ENCODE assay signal across 1 cellular context in the genomic region with DNA sequence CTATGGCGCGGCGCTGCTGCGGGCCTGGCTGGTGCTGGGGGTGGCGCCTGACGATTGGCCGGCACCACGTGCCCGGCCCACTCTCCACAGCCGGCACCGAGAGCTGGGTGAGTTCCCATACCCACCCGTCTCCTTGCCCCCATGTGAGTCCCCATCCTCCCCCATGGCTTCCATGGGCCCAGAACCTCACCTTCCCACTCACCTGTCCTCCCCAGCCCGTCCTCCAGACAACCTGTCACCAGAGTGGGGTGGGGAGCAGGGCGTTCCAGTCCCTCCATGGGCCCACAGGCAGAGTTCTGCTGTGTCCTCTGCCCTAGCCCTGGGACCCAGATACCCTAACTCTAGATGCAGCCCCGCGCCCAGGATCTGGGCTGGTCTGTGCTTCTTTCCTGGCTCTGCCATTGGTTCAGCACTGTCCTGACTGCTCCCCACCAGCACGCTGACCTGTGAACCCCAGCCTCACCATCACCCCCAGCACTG.
TF ChIP-seq lines count a peak whose summit lies in the region.

No MANE protein-coding gene starts in this region.

TF ChIP-seq in K562, 482 proteins besides CTCF, POLR2A, EP300 and RAD21:
- TF ChIP-seq KDM5B (IDR thresholded peaks at IDR 0.05; ENCODE audit: insufficient replicate concordance, low read depth, low read length) (no peak), CREB1 (IDR thresholded peaks at IDR 0.05) (no peak), CREB1 (CRISPR knock-in tag; IDR thresholded peaks at IDR 0.05) (no peak), PCBP1 (IDR thresholded peaks at IDR 0.05; ENCODE audit: low read depth, low read length, poor library complexity, severe bottlenecking) (peak; percentile 35), XRCC3 (IDR thresholded peaks at IDR 0.05) (no peak)
